Comparison of ENCODE assay signal across 1 cellular context in the genomic region with DNA sequence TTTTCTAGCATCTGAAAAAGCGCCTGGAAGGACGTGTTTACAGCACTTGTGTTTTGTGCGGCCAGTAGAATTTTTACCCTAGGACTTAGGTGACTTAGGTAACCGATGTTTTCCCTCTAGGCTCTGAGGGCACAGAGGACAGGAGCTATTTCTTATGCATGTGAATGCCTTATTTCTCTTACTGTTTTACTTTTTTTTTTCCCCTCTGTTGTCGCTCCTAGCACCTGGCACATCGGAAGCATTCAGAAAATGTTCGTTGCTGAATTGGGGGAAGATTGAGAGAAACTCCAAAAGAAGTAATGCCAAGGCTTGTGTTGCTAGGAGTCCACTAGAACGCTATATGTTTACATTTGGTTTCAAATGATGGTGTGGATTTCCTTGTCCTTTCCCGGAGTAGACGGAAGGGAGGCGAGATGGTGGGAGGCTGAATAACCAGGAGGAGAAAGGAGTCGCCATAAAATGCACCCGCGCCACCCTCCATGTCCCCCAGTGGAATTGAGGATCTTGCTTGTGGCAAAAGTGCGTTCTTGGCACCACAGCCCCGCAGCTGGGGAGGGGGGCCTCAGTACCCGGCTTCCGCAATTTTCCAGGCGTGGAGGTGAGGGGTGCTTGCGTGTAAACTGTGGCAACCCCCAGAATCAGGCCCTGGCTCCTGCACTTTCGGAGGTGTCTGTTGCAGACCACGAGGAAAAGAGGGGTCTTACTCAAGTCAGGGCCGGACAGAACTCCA.
TF ChIP-seq lines count a peak whose summit lies in the region.

No MANE protein-coding gene starts in this region.

TF ChIP-seq in K562, 482 proteins besides CTCF, POLR2A, EP300 and RAD21 (continued from another document):
- no peak for TF ChIP-seq RBM22 (IDR thresholded peaks at IDR 0.05; ENCODE audit: low read depth, low read length, poor library complexity, severe bottlenecking)
